ENCODE assay signal across 8 cellular contexts in the genomic region with DNA sequence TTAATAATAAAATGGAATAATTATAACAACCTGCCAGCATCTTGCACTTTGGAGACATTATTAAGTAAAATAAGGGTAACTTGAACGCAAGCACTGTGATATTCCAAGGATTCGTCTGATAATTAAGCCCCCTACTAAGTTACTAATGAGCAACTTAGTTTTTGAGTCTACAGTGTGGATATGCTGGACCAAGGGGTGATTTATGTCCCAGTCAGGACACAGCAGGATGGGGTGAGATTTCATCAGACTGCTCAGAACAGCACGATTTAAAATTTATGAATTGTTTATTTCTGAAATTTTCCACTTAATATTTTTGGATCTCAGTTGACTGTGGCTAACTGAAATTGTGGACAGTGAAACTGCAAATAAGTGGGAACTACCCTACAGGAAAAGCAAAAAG.
"Had no signal": no experiment of that assay in that cellular context is flagged by ENCODE, and none has a peak within 500 bp of the region (broad histone marks: within the 10 kb centered on the region; RNA-seq: fewer than 3 reads in every experiment).

No MANE protein-coding gene starts in this region.

- H3K4me3 ChIP-seq: GM12878 had no signal

- DNase-seq: GDM1, GF-D8 had no signal

- ATAC-seq: GM12878 had no signal

- FAIRE-seq: G401.6, GM12878, GM12891, GM12892, GM18507, GM19239 had no signal
